ENCODE assay signal across 30 cellular contexts in the genomic region with DNA sequence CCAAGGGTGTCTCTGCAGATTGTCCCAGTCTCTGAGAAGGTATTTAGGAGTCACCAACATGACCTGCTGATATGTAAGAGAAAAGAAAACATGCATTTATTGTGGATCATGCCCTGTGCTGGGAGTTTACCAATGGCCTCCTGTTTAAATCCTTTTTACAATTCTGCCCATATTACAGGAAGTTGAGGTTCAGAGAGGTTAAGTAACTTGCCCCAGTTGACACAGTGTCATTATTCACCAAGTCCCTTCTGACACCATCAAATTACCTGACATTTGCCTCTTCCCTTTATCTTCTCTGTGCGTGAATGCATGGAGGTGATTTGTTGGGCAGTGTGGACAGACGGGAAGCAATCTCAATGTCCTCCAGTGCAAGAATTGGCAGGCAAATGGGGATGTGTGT. TPM values are rescaled to one million over a fixed set of nuclear protein-coding genes. Genes with fewer than 3 reads are reported as not detected.
A peak's percentile ranks its signal among the peaks of the same experiment; 100 is the strongest.
DNase-seq lines count a peak whose midpoint lies in the region; ATAC-seq and FAIRE-seq lines count a peak whose summit lies in the region.
"Had no signal": no experiment of that assay in that cellular context is flagged by ENCODE, and none has a peak within 500 bp of the region (broad histone marks: within the 10 kb centered on the region; RNA-seq: fewer than 3 reads in every experiment).

No MANE protein-coding gene starts in this region.

- no peak overlapping the region for H3K9ac ChIP-seq in BLaER1 treated with 17β-estradiol and CSF1 and Interleukin-3, amounts not matched to agents 10 nM and 100 nM
- H3K9ac ChIP-seq in duodenal mucosa (ENCODE audit: low read depth in 1 of 2, low read length in 2 of 2) = no peak overlapping the region
- H3K9ac ChIP-seq: SK-N-SH had no signal

- peaks cover 0 to 18% (median 16%) of the 10 kb centered on the region in 11 experiments; a peak in 17 of 22 replicates for H3K9me3 ChIP-seq in BLaER1 treated with 17β-estradiol and CSF1 and Interleukin-3, amounts not matched to agents 10 nM and 100 nM (replicated peaks in 1 of 11)
- H3K9me3 ChIP-seq in duodenal mucosa (ENCODE audit: control insufficient read depth in 1 of 2, low read length in 2 of 2) (no peaks in the 10 kb centered on the region), muscle layer of duodenum (ENCODE audit: control insufficient read depth in 1 of 2, low read length in 2 of 2) (no peaks in the 10 kb centered on the region), HAP-1 (no peaks in the 10 kb centered on the region)
- H3K9me3 ChIP-seq: A549, breast epithelium, esophagus muscularis mucosa, left lung, SK-N-SH, upper lobe of left lung had no signal

- H3K27ac ChIP-seq in BLaER1 treated with 17β-estradiol and CSF1 and Interleukin-3, amounts not matched to agents 10 nM and 100 nM = peak overlapping the region in 2 of 11 experiments; percentile 97 to 99; a peak in 2 of 22 replicates
- H3K27ac ChIP-seq in duodenal mucosa (ENCODE audit: low read depth, low read length) (peak overlapping the region; percentile 61), muscle layer of duodenum (ENCODE audit: low read length) (peak overlapping the region; percentile 56)
- H3K27ac ChIP-seq: A549, breast epithelium, esophagus muscularis mucosa, foreskin keratinocyte, RWPE1 had no signal

- peaks cover 0 to 18% (median 3%) of the 10 kb centered on the region in 11 experiments; a peak in 7 of 22 replicates for H4K20me1 ChIP-seq in BLaER1 treated with 17β-estradiol and CSF1 and Interleukin-3, amounts not matched to agents 10 nM and 100 nM

- FAIRE-seq in HTR-8/SVneo (lab: Jason Lieb, UNC) = peak; percentile 42
- FAIRE-seq: A549 had no signal

- peak overlapping the region in 6 of 11 experiments; percentile 14 to 99 (median 96); a peak in 11 of 22 replicates for H3K4me2 ChIP-seq in BLaER1 treated with 17β-estradiol and CSF1 and Interleukin-3, amounts not matched to agents 10 nM and 100 nM
- H3K4me2 ChIP-seq: SK-N-SH had no signal

- DNase-seq in HTR-8/SVneo (ENCODE audit: insufficient read length, low spot score) = no peak
- DNase-seq in HAP-1 (ENCODE audit: low spot score in 2 of 2) = no peak
- DNase-seq in dermis blood vessel endothelial cell = no peak
- no peak for DNase-seq in SW 1271 (lab: John Stamatoyannopoulos, UW)
- DNase-seq: activated CD4-positive, alpha-beta T cell treated with anti-CD3 and anti-CD28 coated beads for 4 hours; activated naive CD4-positive, alpha-beta T cell treated with anti-CD3 and anti-CD28 coated beads, Interleukin-2, amount 10 ng/mL, durations not matched to agents 7 days and 5 days; activated T-cell treated with anti-CD3 and anti-CD28 coated beads, Interleukin-2, amount 50 U/mL, for 72 hours; AML-193; amygdala; CD8-positive, alpha-beta memory T cell; foreskin keratinocyte; KBM-7; mesendoderm; naive thymus-derived CD4-positive, alpha-beta T cell; NCI-H1436; NCI-H2107; NCI-H446 treated with DMSO at 0.1 percent for 48 hours; retina; SK-N-SH; stimulated activated CD4-positive, alpha-beta T cell treated with anti-CD3 and anti-CD28 coated beads, Interleukin-2, amount 100 ng/mL, for 48 hours had no signal

- in situ Hi-C loops in HAP-1 (cut with MboI; ENCODE audit: low sequenced_read_pairs) = no loop called here

- peaks cover 6 to 31% (median 16%) of the 10 kb centered on the region in 11 experiments; a peak in 15 of 22 replicates for H3K36me3 ChIP-seq in BLaER1 treated with 17β-estradiol and CSF1 and Interleukin-3, amounts not matched to agents 10 nM and 100 nM
- H3K36me3 ChIP-seq in duodenal mucosa (ENCODE audit: control insufficient read depth in 1 of 2, insufficient read depth in 2 of 2, low read length in 2 of 2) = no peaks in the 10 kb centered on the region
- H3K36me3 ChIP-seq in muscle layer of duodenum (ENCODE audit: control insufficient read depth in 1 of 2, insufficient read depth in 2 of 2, low read length in 2 of 2) = no peaks in the 10 kb centered on the region
- no peaks in the 10 kb centered on the region for H3K36me3 ChIP-seq in HAP-1 (replicated peaks)
- H3K36me3 ChIP-seq: breast epithelium, esophagus muscularis mucosa, left lung, upper lobe of left lung had no signal

- H3K4me1 ChIP-seq in BLaER1 treated with 17β-estradiol and CSF1 and Interleukin-3, amounts not matched to agents 10 nM and 100 nM = peaks cover 77 to 99% (median 86%) of the 10 kb centered on the region in 10 experiments
- peaks cover 26 to 54% of the 10 kb centered on the region in 2 donors for H3K4me1 ChIP-seq in duodenal mucosa (ENCODE audit: control insufficient read depth in 1 of 2, insufficient read depth in 2 of 2, low read length in 2 of 2)
- peaks cover 4 to 10% of the 10 kb centered on the region in 2 donors for H3K4me1 ChIP-seq in muscle layer of duodenum (ENCODE audit: control insufficient read depth in 1 of 2, insufficient read depth in 2 of 2, low read length in 2 of 2)
- peaks cover 8% of the 10 kb centered on the region for H3K4me1 ChIP-seq in HAP-1
- H3K4me1 ChIP-seq: breast epithelium had no signal

- H3K4me3 ChIP-seq in BLaER1 treated with 17β-estradiol and CSF1 and Interleukin-3, amounts not matched to agents 10 nM and 100 nM = no peak overlapping the region
- H3K4me3 ChIP-seq in duodenal mucosa (ENCODE audit: low read depth in 1 of 2, low read length in 2 of 2) = peak overlapping the region; percentile 19 to 48
- H3K4me3 ChIP-seq in muscle layer of duodenum (ENCODE audit: low read depth in 1 of 2, low read length in 2 of 2) = no peak overlapping the region
- H3K4me3 ChIP-seq in HAP-1 = no peak overlapping the region
- H3K4me3 ChIP-seq: A549, breast epithelium, esophagus muscularis mucosa, left lung, upper lobe of left lung had no signal

- H3K27me3 ChIP-seq in BLaER1 treated with 17β-estradiol and CSF1 and Interleukin-3, amounts not matched to agents 10 nM and 100 nM = no peaks in the 10 kb centered on the region
- no peaks in the 10 kb centered on the region for H3K27me3 ChIP-seq in duodenal mucosa (ENCODE audit: control insufficient read depth in 1 of 2, insufficient read depth in 2 of 2, low read length in 2 of 2)
- H3K27me3 ChIP-seq in muscle layer of duodenum (ENCODE audit: low read depth, low read length) = no peaks in the 10 kb centered on the region
- no peaks in the 10 kb centered on the region for H3K27me3 ChIP-seq in HAP-1 (ENCODE audit: low read depth)
- H3K27me3 ChIP-seq: breast epithelium, esophagus muscularis mucosa, foreskin keratinocyte, left lung, upper lobe of left lung had no signal

- no peak for ATAC-seq in GM18907 (IDR thresholded peaks at IDR 0.05; ENCODE audit: unreplicated experiment)
- ATAC-seq: activated T-cell treated with anti-CD3 and anti-CD28 coated beads, Interleukin-2, amount 50 U/mL, for 72 hours; foreskin keratinocyte; left lung; naive thymus-derived CD4-positive, alpha-beta T cell had no signal

RNA-seq across cellular contexts. Expression of a gene that starts 27.3 kb away (rescaled TPM):
- 10.2 and 10.7 TPM in 2 replicates for total RNA-seq in dermis blood vessel endothelial cell

Comparison
In these comparisons a context has a peak if more than half of its experiments do, and no peak if none do; other contexts are left out.
1. H3K4me3 ChIP-seq: peak in duodenal mucosa (2 of 2); none in BLaER1 treated with 17β-estradiol and CSF1 and Interleukin-3, amounts not matched to agents 10 nM and 100 nM (0 of 10), muscle layer of duodenum (0 of 2) and HAP-1 (single experiment).